Comparison of ENCODE assay signal across 8 cellular contexts in genomic region chr22:49724030-49724892, GRCh38.
DNase-seq lines count a peak whose midpoint lies in the region; ATAC-seq and TF ChIP-seq lines count a peak whose summit lies in the region.

No MANE protein-coding gene starts in this region.

- ATAC-seq in aorta (ENCODE audit: low FRiP score) = no peak
- no peak for ATAC-seq in HG02678 (IDR thresholded peaks at IDR 0.05; ENCODE audit: unreplicated experiment)

- no peak overlapping the region for H3K27ac ChIP-seq in dorsolateral prefrontal cortex
- H3K27ac ChIP-seq in aorta (ENCODE audit: low read depth in 1 of 2, low read length in 2 of 2) = no peak overlapping the region

- intact Hi-C loops in dorsolateral prefrontal cortex (cut with DNase I) = no loop called here
- intact Hi-C loops in aorta (cut with DNase I) = no loop called here

- no peaks in the 10 kb centered on the region for H3K4me1 ChIP-seq in aorta (ENCODE audit: control insufficient read depth in 1 of 2, insufficient read depth in 2 of 2, low read length in 2 of 2)

- DNase-seq in RKO (ENCODE audit: low spot score) (peak; percentile 14), dorsolateral prefrontal cortex (peak in 1 of 10 donors; percentile 25), aorta (no peak), medulla oblongata (ENCODE audit: extremely low spot score) (no peak), NAMALWA (ENCODE audit: low spot score) (no peak)
- peak; percentile 54 for DNase-seq in stimulated activated CD4-positive, alpha-beta T cell treated with anti-CD3 and anti-CD28 coated beads, Interleukin-12 subunit alpha, Interleukin-12 subunit beta, amount 100 ng/mL, for 4 hours

- in situ Hi-C loops in GM18951 (cut with MboI; ENCODE audit: low sequenced_read_pairs, unreplicated experiment) = no loop called here

- 53 to 55% methylated on average over 47 to 54 of the region's 54 CpGs for WGBS in aorta, 2 donors

- H3K4me3 ChIP-seq in dorsolateral prefrontal cortex (peak overlapping the region in 57 of 59 donors; percentile 9 to 64 (median 44)), aorta (ENCODE audit: low read length in 2 of 2) (no peak overlapping the region)

- no peak for TF ChIP-seq CTCF in dorsolateral prefrontal cortex (IDR thresholded peaks at IDR 0.05 in 54 of 56, conservative IDR thresholded peaks at IDR 0.05 in 2 of 56; ENCODE audit: low read depth in 1 of 56, partially characterized antibody in 56 of 56)

- H3K9me3 ChIP-seq in aorta (ENCODE audit: control insufficient read depth, low read length) = no peaks in the 10 kb centered on the region

- H3K27me3 ChIP-seq in dorsolateral prefrontal cortex = peaks cover 0 to 49% (median 21%) of the 10 kb centered on the region in 45 donors
- no peaks in the 10 kb centered on the region for H3K27me3 ChIP-seq in aorta (ENCODE audit: control insufficient read depth in 1 of 2, insufficient read depth in 2 of 2, low read length in 1 of 2)

- peak; percentile 40 for TF ChIP-seq POLR2A in GM18951 (IDR thresholded peaks at IDR 0.05; ENCODE audit: extremely low read depth, insufficient read depth, insufficient read length)

- H3K36me3 ChIP-seq in aorta (ENCODE audit: control insufficient read depth in 1 of 2, insufficient read depth in 2 of 2, low read length in 1 of 2) = no peaks in the 10 kb centered on the region

Comparison
In these comparisons a context has a peak if more than half of its experiments do, and no peak if none do; other contexts are left out.
1. DNase-seq: peak in RKO (single experiment) and stimulated activated CD4-positive, alpha-beta T cell treated with anti-CD3 and anti-CD28 coated beads, Interleukin-12 subunit alpha, Interleukin-12 subunit beta, amount 100 ng/mL, for 4 hours (single experiment); none in aorta (0 of 2), medulla oblongata (single experiment) and NAMALWA (single experiment).
2. H3K4me3 ChIP-seq: peak in dorsolateral prefrontal cortex (57 of 59); none in aorta (0 of 2).